In genomic region chr1:55898191-55898590, GRCh38 we compare ENCODE assay signal across 25 cellular contexts.
DNase-seq lines count a peak whose midpoint lies in the region; ATAC-seq, FAIRE-seq and TF ChIP-seq lines count a peak whose summit lies in the region.
"Had no signal": no experiment of that assay in that cellular context is flagged by ENCODE, and none has a peak within 500 bp of the region (broad histone marks: within the 10 kb centered on the region; RNA-seq: fewer than 3 reads in every experiment).

No MANE protein-coding gene starts in this region.

- H2AFZ ChIP-seq in HepG2 (ENCODE audit: low read length): no peak overlapping the region

- H3K4me3 ChIP-seq in choroid plexus epithelial cell (ENCODE audit: low read depth, low read length) (no peak overlapping the region), HepG2 (replicated peaks in 1 of 3; ENCODE audit: insufficient read depth in 1 of 3, low read depth in 2 of 3, low read length in 3 of 3) (no peak overlapping the region), spleen (no peak overlapping the region)
- H3K4me3 ChIP-seq: K562, prostate gland had no signal

- 16% methylated on average over 1 of the region's 1 CpG for WGBS in HepG2 (ENCODE audit: low lambda C conversion rate)
- 78 to 87% (median 83%) methylated on average over 1 of the region's 1 CpG for WGBS in spleen, 5 donors

- no peaks in the 10 kb centered on the region for H4K20me1 ChIP-seq in HepG2 (ENCODE audit: insufficient read depth, low read length)

- BruUV-seq in HepG2 (replicated peaks; lab: Mats Ljungman, UMichigan): no TSS peak

- TF ChIP-seq EP300 in HepG2 (IDR thresholded peaks at IDR 0.05; ENCODE audit: low read depth in 2 of 2, low read length in 2 of 2) (no peak), HepG2 (CRISPR knock-in tag; IDR thresholded peaks at IDR 0.05; ENCODE audit: borderline replicate concordance) (no peak)

- no peaks in the 10 kb centered on the region for H3K27me3 Mint-ChIP-seq in CD4-positive, alpha-beta T cell
- H3K27me3 Mint-ChIP-seq: activated T-cell treated with anti-CD3 and anti-CD28 coated beads, Interleukin-2, amount 50 U/mL, for 24 hours; CD4-positive, CD25-positive, alpha-beta regulatory T cell; T-helper 17 cell had no signal

- CTCF ChIA-PET in HepG2 (lab: Yijun Ruan, JAX; ENCODE audit: low intra/inter-chr PET ratio, low total read pairs): no interaction called here
- CTCF ChIA-PET in CD4-positive, alpha-beta T cell (lab: Charles Lee): no interaction called here

- in situ Hi-C loops in HepG2 (cut with HindIII; ENCODE audit: extremely low pct_ligation_motif_present, low pct_unique_long_range_greater_than_20kb): loop anchor here (10.0 to 25.0 kb wide), 2 partner anchors 411 to 613 kb away; no protein-coding TSS in a partner anchor

- H3K9ac ChIP-seq in HepG2 (ENCODE audit: insufficient read depth, low read depth, low read length): no peak overlapping the region

- H3K27ac Mint-ChIP-seq in CD4-positive, alpha-beta T cell: no peak overlapping the region
- H3K27ac Mint-ChIP-seq: activated T-cell treated with anti-CD3 and anti-CD28 coated beads, Interleukin-2, amount 50 U/mL, for 24 hours; CD4-positive, CD25-positive, alpha-beta regulatory T cell; dendritic cell treated with granulocyte-macrophage colony-stimulating factor and Interleukin-4, amounts not matched to agents 40 ng/mL and 50 ng/mL, for 4 days; T-helper 17 cell had no signal

- H3K4me1 ChIP-seq in HepG2 (ENCODE audit: insufficient read depth, low read length) (no peaks in the 10 kb centered on the region; the same call in 1 of the 2 replicates), spleen (no peaks in the 10 kb centered on the region)
- H3K4me1 ChIP-seq: prostate gland had no signal

- no peak overlapping the region for H3K4me2 ChIP-seq in HepG2 (ENCODE audit: low read depth, low read length)

- TF ChIP-seq CTCF in AG09319 (IDR thresholded peaks at IDR 0.05; ENCODE audit: low read depth, low read length) (no peak), choroid plexus epithelial cell (conservative IDR thresholded peaks at IDR 0.05; ENCODE audit: low read depth, low read length) (no peak), HepG2 (CRISPR knock-in tag; IDR thresholded peaks at IDR 0.05) (no peak), spleen (IDR thresholded peaks at IDR 0.05 in 8 of 11, conservative IDR thresholded peaks at IDR 0.05 in 3 of 11) (no peak)
- TF ChIP-seq CTCF in CD4-positive, alpha-beta T cell (IDR thresholded peaks at IDR 0.05): no peak

- H3K36me3 ChIP-seq in HepG2 (replicated peaks in 1 of 2; ENCODE audit: control insufficient read depth in 1 of 2, insufficient read depth in 2 of 2, low read length in 2 of 2) (no peaks in the 10 kb centered on the region), spleen (no peaks in the 10 kb centered on the region)
- H3K36me3 ChIP-seq: prostate gland had no signal

- DNase-seq in AG09319 (ENCODE audit: extremely low read depth, low read depth) (peak; percentile 48), HuH-7 (ENCODE audit: low spot score) (peak; percentile 9), choroid plexus epithelial cell (ENCODE audit: low read depth) (peak; percentile 93), HepG2 (ENCODE audit: low spot score) (peak; percentile 5), NCI-H2029 (lab: John Stamatoyannopoulos, UW) (no peak), spleen (no peak)
- no peak for DNase-seq in CD4-positive, alpha-beta T cell
- DNase-seq: activated CD4-positive, alpha-beta T cell treated with anti-CD3 and anti-CD28 coated beads for 48 hours; activated T-cell treated with anti-CD3 and anti-CD28 coated beads, Interleukin-2, amount 50 U/mL, for 24 hours; amniotic stem cell; CD4-positive, CD25-positive, alpha-beta regulatory T cell; NCI-H187 treated with DMSO at 0.1 percent for 48 hours; NCI-H526; stimulated activated CD4-positive, alpha-beta T cell treated with anti-CD3 and anti-CD28 coated beads, Interleukin-1b, Interleukin-23, amount 100 ng/mL, for 48 hours; stimulated activated CD8-positive, alpha-beta memory T cell treated with anti-CD3 and anti-CD28 coated beads, Interleukin-4, amount 100 ng/mL, for 48 hours; T-helper 17 cell had no signal

- TF ChIP-seq POLR2A in HepG2 (IDR thresholded peaks at IDR 0.05; ENCODE audit: insufficient read depth in 1 of 2, low read depth in 2 of 2, low read length in 2 of 2): no peak
- TF ChIP-seq POLR2A in spleen (IDR thresholded peaks at IDR 0.05): no peak

- H3K4me1 Mint-ChIP-seq in CD4-positive, alpha-beta T cell (ENCODE audit: low read depth): no peaks in the 10 kb centered on the region
- H3K4me1 Mint-ChIP-seq: CD4-positive, CD25-positive, alpha-beta regulatory T cell; T-helper 17 cell had no signal

- H3K79me2 ChIP-seq in HepG2 (ENCODE audit: insufficient read depth, low read length): no peaks in the 10 kb centered on the region

- H3K9me3 Mint-ChIP-seq in CD4-positive, alpha-beta T cell: peaks cover 7% of the 10 kb centered on the region

- H3K36me3 Mint-ChIP-seq in CD4-positive, alpha-beta T cell (ENCODE audit: low read depth): no peaks in the 10 kb centered on the region
- H3K36me3 Mint-ChIP-seq: CD4-positive, CD25-positive, alpha-beta regulatory T cell had no signal

- no peak overlapping the region for H3K4me3 Mint-ChIP-seq in CD4-positive, alpha-beta T cell
- H3K4me3 Mint-ChIP-seq: activated T-cell treated with anti-CD3 and anti-CD28 coated beads, Interleukin-2, amount 50 U/mL, for 24 hours; CD4-positive, CD25-positive, alpha-beta regulatory T cell; dendritic cell treated with granulocyte-macrophage colony-stimulating factor and Interleukin-4, amounts not matched to agents 40 ng/mL and 50 ng/mL, for 4 days; T-helper 17 cell had no signal

- POLR2A ChIA-PET in HepG2 (lab: Yijun Ruan, JAX): no interaction called here
- POLR2A ChIA-PET in CD4-positive, alpha-beta T cell (lab: Charles Lee): interaction anchor here (0.5 kb wide), 1 partner anchor 113 kb away, joined by 3 read pairs; no protein-coding TSS in a partner anchor

- H3K9me3 ChIP-seq in HepG2 (ENCODE audit: low read length) (no peaks in the 10 kb centered on the region), spleen (peaks cover 0 to 26% (median 15%) of the 10 kb centered on the region in 8 donors)
- peaks cover 6% of the 10 kb centered on the region for H3K9me3 ChIP-seq in CD4-positive, alpha-beta T cell (ENCODE audit: control insufficient read depth, low read length)
- H3K9me3 ChIP-seq: prostate gland had no signal

- FAIRE-seq in HepG2 (lab: Jason Lieb, UNC): no peak
- FAIRE-seq: frontal cortex, G401.6, GM18507, K562, keratinocyte had no signal

- H3K27ac ChIP-seq in HepG2 (ENCODE audit: extremely low read length, insufficient read depth, low read length) (no peak overlapping the region), spleen (no peak overlapping the region)
- H3K27ac ChIP-seq in CD4-positive, alpha-beta T cell (ENCODE audit: low read depth, low read length): no peak overlapping the region
- H3K27ac ChIP-seq: prostate gland had no signal

- ATAC-seq in HepG2 (no peak), HG03571 (IDR thresholded peaks at IDR 0.05; ENCODE audit: unreplicated experiment) (no peak)
- no peak for ATAC-seq in CD4-positive, alpha-beta T cell (ENCODE audit: poor library complexity)
- ATAC-seq: K562, Panc1, T-helper 17 cell had no signal

- TF ChIP-seq RAD21 in HepG2 (CRISPR knock-in tag; IDR thresholded peaks at IDR 0.05): no peak

- H3K27me3 ChIP-seq in HepG2 (ENCODE audit: control insufficient read depth in 1 of 2, insufficient read depth in 2 of 2, low read length in 2 of 2): no peaks in the 10 kb centered on the region
- H3K27me3 ChIP-seq in spleen (replicated peaks in 1 of 7): no peaks in the 10 kb centered on the region
- no peaks in the 10 kb centered on the region for H3K27me3 ChIP-seq in CD4-positive, alpha-beta T cell (ENCODE audit: control insufficient read depth, insufficient read depth, low read length)

- intact Hi-C loops in HepG2 (cut with micrococcal nuclease; ENCODE audit: unreplicated experiment): no loop called here
- intact Hi-C loops in spleen (cut with DNase I; ENCODE audit: low total_unique reads): no loop called here
- intact Hi-C loops in CD4-positive, alpha-beta T cell (cut with DNase I, micrococcal nuclease): no loop called here

TF ChIP-seq in HepG2, 621 proteins besides CTCF, POLR2A, EP300 and RAD21:
- TF ChIP-seq RELA (CRISPR knock-in tag; IDR thresholded peaks at IDR 0.05): no peak
- TF ChIP-seq, protein P1, sequence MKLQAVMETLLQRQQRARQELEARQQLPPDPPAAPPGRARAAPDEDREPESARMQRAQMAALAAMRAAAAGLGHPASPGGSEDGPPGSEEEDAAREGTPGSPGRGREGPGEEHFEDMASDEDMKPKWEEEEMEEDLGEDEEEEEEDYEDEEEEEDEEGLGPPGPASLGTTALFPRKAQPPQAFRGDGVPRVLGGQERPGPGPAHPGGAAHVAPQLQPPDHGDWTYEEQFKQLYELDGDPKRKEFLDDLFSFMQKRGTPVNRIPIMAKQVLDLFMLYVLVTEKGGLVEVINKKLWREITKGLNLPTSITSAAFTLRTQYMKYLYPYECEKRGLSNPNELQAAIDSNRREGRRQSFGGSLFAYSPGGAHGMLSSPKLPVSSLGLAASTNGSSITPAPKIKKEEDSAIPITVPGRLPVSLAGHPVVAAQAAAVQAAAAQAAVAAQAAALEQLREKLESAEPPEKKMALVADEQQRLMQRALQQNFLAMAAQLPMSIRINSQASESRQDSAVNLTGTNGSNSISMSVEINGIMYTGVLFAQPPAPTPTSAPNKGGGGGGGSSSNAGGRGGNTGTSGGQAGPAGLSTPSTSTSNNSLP (IDR thresholded peaks at IDR 0.05; ENCODE audit: low read depth, low read length): peak; percentile 20; the same call in 1 of the 2 replicates
TF ChIP-seq in HepG2: peak in this region for 1.

Comparison
In these comparisons a context has a peak if more than half of its experiments do, and no peak if none do; other contexts are left out.
1. DNase-seq: peak in AG09319 (single experiment), HuH-7 (single experiment), choroid plexus epithelial cell (single experiment) and HepG2 (single experiment); none in NCI-H2029 (single experiment), spleen (single experiment) and CD4-positive, alpha-beta T cell (0 of 10).